ENCODE assay signal across 14 cellular contexts in the genomic region with DNA sequence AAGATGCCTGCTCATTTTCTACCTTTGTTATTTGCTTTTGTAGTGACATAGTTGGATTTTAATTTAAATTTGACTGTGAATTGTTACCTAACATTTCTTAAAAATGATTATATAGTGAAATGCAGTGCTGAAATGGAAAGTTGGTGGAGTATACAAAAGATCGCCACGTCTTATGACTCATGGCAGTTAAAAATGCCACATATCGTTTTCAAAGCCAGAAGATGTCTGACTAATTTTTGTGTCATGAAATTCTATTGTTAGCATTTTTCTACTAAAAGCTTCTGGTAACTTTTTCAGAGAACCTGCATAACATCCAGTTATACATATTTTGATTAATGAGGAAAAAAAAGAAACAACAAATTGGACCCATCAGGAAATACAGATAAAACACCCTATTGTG. TPM values are rescaled to one million over a fixed set of nuclear protein-coding genes. Genes with fewer than 3 reads are reported as not detected.
DNase-seq lines count a peak whose midpoint lies in the region; ATAC-seq, FAIRE-seq and TF ChIP-seq lines count a peak whose summit lies in the region.
"Had no signal": no experiment of that assay in that cellular context is flagged by ENCODE, and none has a peak within 500 bp of the region (broad histone marks: within the 10 kb centered on the region; RNA-seq: fewer than 3 reads in every experiment).

No MANE protein-coding gene starts in this region.

- H3K27me3 ChIP-seq in astrocyte (ENCODE audit: insufficient read depth, low read length) (no peaks in the 10 kb centered on the region), keratinocyte (ENCODE audit: control insufficient read depth, extremely low read depth, insufficient read depth, low read length) (no peaks in the 10 kb centered on the region), HepG2 (ENCODE audit: control insufficient read depth in 1 of 2, insufficient read depth in 2 of 2, low read length in 2 of 2) (no peaks in the 10 kb centered on the region)
- H3K27me3 ChIP-seq: pancreas, upper lobe of right lung had no signal

- H3K9me3 Mint-ChIP-seq in astrocyte (ENCODE audit: unreplicated experiment) = no peaks in the 10 kb centered on the region

- H3K4me3 ChIP-seq in AG10803 (ENCODE audit: low read length) = no peak overlapping the region
- no peak overlapping the region for H3K4me3 ChIP-seq in astrocyte (ENCODE audit: insufficient read depth, low read depth, low read length)
- no peak overlapping the region for H3K4me3 ChIP-seq in keratinocyte (ENCODE audit: control insufficient read depth in 2 of 3, extremely low read depth in 1 of 3, insufficient read depth in 2 of 3, low read depth in 1 of 3, low read length in 3 of 3)
- H3K4me3 ChIP-seq in HepG2 (replicated peaks in 1 of 3; ENCODE audit: insufficient read depth in 1 of 3, low read depth in 2 of 3, low read length in 3 of 3) = no peak overlapping the region
- H3K4me3 ChIP-seq: pancreas, upper lobe of right lung had no signal

- no peak for TF ChIP-seq RAD21 in HepG2 (CRISPR knock-in tag; IDR thresholded peaks at IDR 0.05)

- peaks cover 14% of the 10 kb centered on the region for H3K4me1 Mint-ChIP-seq in astrocyte (ENCODE audit: low read depth, unreplicated experiment)

- H4K20me1 ChIP-seq in astrocyte (ENCODE audit: insufficient read depth, low read length) (peaks cover 74% of the 10 kb centered on the region), keratinocyte (ENCODE audit: control insufficient read depth, extremely low read depth, insufficient read depth, low read length) (peaks cover 11% of the 10 kb centered on the region), HepG2 (ENCODE audit: insufficient read depth, low read length) (peaks cover 10% of the 10 kb centered on the region)

- no peak overlapping the region for H2AFZ ChIP-seq in astrocyte (ENCODE audit: low read depth, low read length)
- no peak overlapping the region for H2AFZ ChIP-seq in keratinocyte (ENCODE audit: control insufficient read depth, low read length)
- H2AFZ ChIP-seq in HepG2 (ENCODE audit: low read length) = no peak overlapping the region

- FAIRE-seq in astrocyte (lab: Jason Lieb, UNC) (peak; percentile 76), keratinocyte (lab: Jason Lieb, UNC) (peak; percentile 76), HepG2 (lab: Jason Lieb, UNC) (no peak)
- FAIRE-seq: pancreas had no signal

- no peak for TF ChIP-seq EP300 in HepG2 (IDR thresholded peaks at IDR 0.05; ENCODE audit: low read depth in 2 of 2, low read length in 2 of 2)
- TF ChIP-seq EP300 in HepG2 (CRISPR knock-in tag; IDR thresholded peaks at IDR 0.05; ENCODE audit: borderline replicate concordance) = no peak

- POLR2A ChIA-PET in HepG2 (lab: Yijun Ruan, JAX) = no interaction called here

- H3K4me2 ChIP-seq in astrocyte (ENCODE audit: low read length) (peak overlapping the region; percentile 76), keratinocyte (ENCODE audit: control insufficient read depth, extremely low read depth, insufficient read depth, low read depth, low read length) (peak overlapping the region; percentile 59), HepG2 (ENCODE audit: low read depth, low read length) (no peak overlapping the region)

- H3K4me1 ChIP-seq in astrocyte (ENCODE audit: insufficient read depth, low read length) (peaks cover 16% of the 10 kb centered on the region), keratinocyte (ENCODE audit: control insufficient read depth, extremely low read depth, insufficient read depth, low read length) (peaks cover 37% of the 10 kb centered on the region), HepG2 (ENCODE audit: insufficient read depth, low read length) (peaks cover 23% of the 10 kb centered on the region)
- H3K4me1 ChIP-seq: upper lobe of right lung had no signal

- intact Hi-C loops in HepG2 (cut with micrococcal nuclease; ENCODE audit: unreplicated experiment) = no loop called here

- H3K36me3 Mint-ChIP-seq in astrocyte (ENCODE audit: low read depth, unreplicated experiment) = no peaks in the 10 kb centered on the region

- no TSS peak for BruUV-seq in HepG2 (replicated peaks; lab: Mats Ljungman, UMichigan)

- no peaks in the 10 kb centered on the region for H3K27me3 Mint-ChIP-seq in astrocyte (ENCODE audit: low read depth, unreplicated experiment)

- DNase-seq in AG10803 (ENCODE audit: low read depth) = peak; percentile 71
- DNase-seq in HS-5 (ENCODE audit: low read depth) = peak; percentile 60
- peak; percentile 82 for DNase-seq in astrocyte (ENCODE audit: low read depth)
- DNase-seq in keratinocyte (ENCODE audit: low read depth, low spot score) = no peak
- DNase-seq in NCI-H146 treated with DMSO at 0.1 percent for 48 hours (lab: John Stamatoyannopoulos, UW; ENCODE audit: unreplicated experiment) = no peak
- DNase-seq in HepG2 (ENCODE audit: low spot score) = no peak
- DNase-seq: DMS153; effector CD8-positive, alpha-beta T cell; islet precursor cell; NCI-H187; pancreas; upper lobe of right lung had no signal

- TF ChIP-seq CTCF in AG10803 (conservative IDR thresholded peaks at IDR 0.05; ENCODE audit: low read length) = no peak
- no peak for TF ChIP-seq CTCF in astrocyte (IDR thresholded peaks at IDR 0.05; ENCODE audit: insufficient read depth, low read depth, low read length)
- no peak for TF ChIP-seq CTCF in keratinocyte (optimal IDR thresholded peaks at IDR 0.05 in 1 of 3, IDR thresholded peaks at IDR 0.05 in 1 of 3, conservative IDR thresholded peaks at IDR 0.05 in 1 of 3; ENCODE audit: extremely low read depth in 1 of 3, insufficient read depth in 2 of 3, low read length in 3 of 3)
- no peak for TF ChIP-seq CTCF in HepG2 (CRISPR knock-in tag; IDR thresholded peaks at IDR 0.05)

- ATAC-seq in HepG2 (no peak), HG03460 (IDR thresholded peaks at IDR 0.05; ENCODE audit: unreplicated experiment) (no peak), HG03457 (IDR thresholded peaks at IDR 0.05; ENCODE audit: unreplicated experiment) (no peak)
- ATAC-seq: pancreas, upper lobe of right lung had no signal

- dilution Hi-C loops in keratinocyte (cut with MboI; ENCODE audit: extremely low pct_ligation_motif_present, low sequenced_read_pairs) = no loop called here

- CTCF ChIA-PET in HepG2 (lab: Yijun Ruan, JAX; ENCODE audit: low intra/inter-chr PET ratio, low total read pairs) = no interaction called here

- H3K27ac Mint-ChIP-seq in astrocyte (ENCODE audit: unreplicated experiment) = no peak overlapping the region

- TF ChIP-seq POLR2A in HepG2 (IDR thresholded peaks at IDR 0.05; ENCODE audit: insufficient read depth in 1 of 2, low read depth in 2 of 2, low read length in 2 of 2) = no peak

- peaks cover 3% of the 10 kb centered on the region for H3K9me1 ChIP-seq in keratinocyte (ENCODE audit: control insufficient read depth, extremely low read depth, insufficient read depth, low read length)

- no peaks in the 10 kb centered on the region for H3K9me3 ChIP-seq in astrocyte (ENCODE audit: insufficient read depth, low read depth, low read length)
- no peaks in the 10 kb centered on the region for H3K9me3 ChIP-seq in keratinocyte (ENCODE audit: control insufficient read depth, low read depth, low read length)
- no peaks in the 10 kb centered on the region for H3K9me3 ChIP-seq in HepG2 (ENCODE audit: low read length)
- H3K9me3 ChIP-seq: pancreas, upper lobe of right lung had no signal

- H3K9ac ChIP-seq in astrocyte (ENCODE audit: low read length) (peak overlapping the region; percentile 25), keratinocyte (ENCODE audit: control insufficient read depth, extremely low read depth, insufficient read depth, low read length) (no peak overlapping the region), HepG2 (ENCODE audit: insufficient read depth, low read depth, low read length) (no peak overlapping the region)

- H3K4me3 Mint-ChIP-seq in astrocyte (ENCODE audit: unreplicated experiment) = no peak overlapping the region

- H3K27ac ChIP-seq in astrocyte (ENCODE audit: low read depth, low read length) = peak overlapping the region; percentile 59
- no peak overlapping the region for H3K27ac ChIP-seq in keratinocyte (ENCODE audit: control insufficient read depth, insufficient read depth, low read length)
- no peak overlapping the region for H3K27ac ChIP-seq in HepG2 (ENCODE audit: extremely low read length, insufficient read depth, low read length)
- H3K27ac ChIP-seq: pancreas, upper lobe of right lung had no signal

- H3K36me3 ChIP-seq in astrocyte (ENCODE audit: insufficient read depth, low read length) (no peaks in the 10 kb centered on the region), keratinocyte (ENCODE audit: control insufficient read depth in 2 of 2, extremely low read depth in 1 of 2, insufficient read depth in 2 of 2, low read length in 2 of 2) (no peaks in the 10 kb centered on the region), HepG2 (replicated peaks in 1 of 2; ENCODE audit: control insufficient read depth in 1 of 2, insufficient read depth in 2 of 2, low read length in 2 of 2) (no peaks in the 10 kb centered on the region)
- H3K36me3 ChIP-seq: pancreas, upper lobe of right lung had no signal

- H3K79me2 ChIP-seq in astrocyte (ENCODE audit: insufficient read depth, low read length) = peaks cover 84% of the 10 kb centered on the region
- peaks cover 66% of the 10 kb centered on the region for H3K79me2 ChIP-seq in keratinocyte (ENCODE audit: control insufficient read depth, insufficient read depth, low read length)
- H3K79me2 ChIP-seq in HepG2 (ENCODE audit: insufficient read depth, low read length) = peaks cover 89% of the 10 kb centered on the region

- in situ Hi-C loops in HepG2 (cut with HindIII; ENCODE audit: extremely low pct_ligation_motif_present, low pct_unique_long_range_greater_than_20kb) = no loop called here

- WGBS in HepG2 (ENCODE audit: low lambda C conversion rate) = 94% methylated on average over 3 of the region's 3 CpGs

RNA-seq across cellular contexts. Expression of a gene that starts 20.6 kb away (rescaled TPM):
- 37.5 and 42.5 TPM in 2 replicates for total RNA-seq in astrocyte
- polyA plus RNA-seq in keratinocyte = 27.7 to 37.3 TPM (median 28.7 TPM) in 3 replicates
- polyA plus RNA-seq in keratinocyte (2011; ENCODE audit: low read depth) = 107 TPM
- polyA plus RNA-seq in keratinocyte (2011; cell fraction: cytosol; rRNA removed) = 20.5 and 41.7 TPM in 2 replicates
- 25.1 and 27.6 TPM in 2 replicates for polyA plus RNA-seq in keratinocyte (2011; cell fraction: nucleus; rRNA removed)
- 23.8 and 24.2 TPM in 2 replicates for polyA plus RNA-seq in keratinocyte (2012; ENCODE audit: low replicate concordance)
- 9.7 to 56.5 TPM (median 36.9 TPM) in 3 replicates for polyA minus RNA-seq in keratinocyte
- 28.8 TPM for polyA minus RNA-seq in keratinocyte (2011; cell fraction: cytosol; rRNA and poly(A)+ RNA removed)
- 24.4 and 44.0 TPM in 2 replicates for polyA minus RNA-seq in keratinocyte (2011; cell fraction: nucleus; rRNA and poly(A)+ RNA removed)
- 35.6 and 53.7 TPM in 2 replicates for total RNA-seq in HepG2 (2016; rRNA removed; fragmentation: Illumina TruSeq; extraction: Trizol)
- total RNA-seq in HepG2 (2016; cell fraction: cytosol; rRNA removed; fragmentation: Illumina TruSeq; extraction: Trizol; ENCODE audit: low read depth) = 147 and 173 TPM in 2 replicates
- total RNA-seq in HepG2 (2016; cell fraction: insoluble cytoplasmic fraction; rRNA removed; fragmentation: Illumina TruSeq; extraction: Trizol) = 35.5 and 51.0 TPM in 2 replicates
- 57.5 and 61.4 TPM in 2 replicates for total RNA-seq in HepG2 (2016; cell fraction: membrane; rRNA removed; fragmentation: Illumina TruSeq; extraction: Trizol)
- 26.1 and 28.8 TPM in 2 replicates for total RNA-seq in HepG2 (2016; cell fraction: nucleus; rRNA removed; fragmentation: Illumina TruSeq; extraction: Trizol)
- polyA plus RNA-seq in HepG2 (2011; rRNA removed) = 18.0 and 21.5 TPM in 2 replicates
- 10.5 and 17.3 TPM in 2 replicates for polyA plus RNA-seq in HepG2 (2011; cell fraction: cytosol; rRNA removed)
- polyA plus RNA-seq in HepG2 (2011; cell fraction: nucleus; rRNA removed) = 7.9 and 9.3 TPM in 2 replicates
- 20.3 and 22.8 TPM in 2 replicates for polyA plus RNA-seq in HepG2 (2012)
- polyA plus RNA-seq in HepG2 (2016; cell fraction: cytosol; fragmentation: Illumina TruSeq; extraction: Trizol; ENCODE audit: low read depth) = 12.0 and 12.2 TPM in 2 replicates
- 43.6 and 47.5 TPM in 2 replicates for polyA plus RNA-seq in HepG2 (2016; cell fraction: insoluble cytoplasmic fraction; fragmentation: Illumina TruSeq; extraction: Trizol; ENCODE audit: low read depth)
- 25.8 and 28.1 TPM in 2 replicates for polyA plus RNA-seq in HepG2 (2016; cell fraction: membrane; fragmentation: Illumina TruSeq; extraction: Trizol; ENCODE audit: low read depth)
- polyA plus RNA-seq in HepG2 (2016; cell fraction: nucleus; fragmentation: Illumina TruSeq; extraction: Trizol; ENCODE audit: insufficient read depth, low read depth) = 23.8 and 24.0 TPM in 2 replicates
- polyA minus RNA-seq in HepG2 (2011; rRNA and poly(A)+ RNA removed; ENCODE audit: low replicate concordance) = 12.4 and 19.3 TPM in 2 replicates
- 21.5 and 27.7 TPM in 2 replicates for polyA minus RNA-seq in HepG2 (2011; cell fraction: cytosol; rRNA and poly(A)+ RNA removed)
- polyA minus RNA-seq in HepG2 (2011; cell fraction: nucleus; rRNA and poly(A)+ RNA removed) = 34.8 and 42.8 TPM in 2 replicates

RNA-seq across cellular contexts. Expression of a gene that starts 44.0 kb away (rescaled TPM):
- 8.3 and 9.9 TPM in 2 replicates for total RNA-seq in astrocyte
- 6.3 to 8.4 TPM (median 7.7 TPM) in 3 replicates for polyA plus RNA-seq in keratinocyte
- 3.3 TPM for polyA plus RNA-seq in keratinocyte (2011; ENCODE audit: low read depth)
- 3.4 and 5.6 TPM in 2 replicates for polyA plus RNA-seq in keratinocyte (2011; cell fraction: cytosol; rRNA removed)
- polyA plus RNA-seq in keratinocyte (2011; cell fraction: nucleus; rRNA removed) = 13.7 TPM in 2 replicates
- 4.7 and 6.9 TPM in 2 replicates for polyA plus RNA-seq in keratinocyte (2012; ENCODE audit: low replicate concordance)
- 3.6 to 6.8 TPM (median 6.5 TPM) in 3 replicates for polyA minus RNA-seq in keratinocyte
- polyA minus RNA-seq in keratinocyte (2011; cell fraction: cytosol; rRNA and poly(A)+ RNA removed) = 4.2 TPM
- 5.3 and 9.8 TPM in 2 replicates for polyA minus RNA-seq in keratinocyte (2011; cell fraction: nucleus; rRNA and poly(A)+ RNA removed)
- total RNA-seq in HepG2 (2016; rRNA removed; fragmentation: Illumina TruSeq; extraction: Trizol) = 5.4 and 6.7 TPM in 2 replicates
- total RNA-seq in HepG2 (2016; cell fraction: cytosol; rRNA removed; fragmentation: Illumina TruSeq; extraction: Trizol; ENCODE audit: low read depth) = 1.1 and 1.6 TPM in 2 replicates
- 5.9 and 6.1 TPM in 2 replicates for total RNA-seq in HepG2 (2016; cell fraction: insoluble cytoplasmic fraction; rRNA removed; fragmentation: Illumina TruSeq; extraction: Trizol)
- 3.9 and 4.0 TPM in 2 replicates for total RNA-seq in HepG2 (2016; cell fraction: membrane; rRNA removed; fragmentation: Illumina TruSeq; extraction: Trizol)
- 5.6 and 7.6 TPM in 2 replicates for total RNA-seq in HepG2 (2016; cell fraction: nucleus; rRNA removed; fragmentation: Illumina TruSeq; extraction: Trizol)
- polyA plus RNA-seq in HepG2 (2011; rRNA removed) = 2.4 and 2.8 TPM in 2 replicates
- polyA plus RNA-seq in HepG2 (2011; cell fraction: cytosol; rRNA removed) = 1.1 and 1.6 TPM in 2 replicates
- 3.0 and 3.6 TPM in 2 replicates for polyA plus RNA-seq in HepG2 (2011; cell fraction: nucleus; rRNA removed)
- 2.3 and 2.4 TPM in 2 replicates for polyA plus RNA-seq in HepG2 (2012)
- 0.37 and 0.53 TPM in 2 replicates for polyA plus RNA-seq in HepG2 (2016; cell fraction: cytosol; fragmentation: Illumina TruSeq; extraction: Trizol; ENCODE audit: low read depth)
- polyA plus RNA-seq in HepG2 (2016; cell fraction: insoluble cytoplasmic fraction; fragmentation: Illumina TruSeq; extraction: Trizol; ENCODE audit: low read depth) = 4.1 and 4.2 TPM in 2 replicates
- 1.0 and 1.3 TPM in 2 replicates for polyA plus RNA-seq in HepG2 (2016; cell fraction: membrane; fragmentation: Illumina TruSeq; extraction: Trizol; ENCODE audit: low read depth)
- 9.7 and 10.7 TPM in 2 replicates for polyA plus RNA-seq in HepG2 (2016; cell fraction: nucleus; fragmentation: Illumina TruSeq; extraction: Trizol; ENCODE audit: insufficient read depth, low read depth)
- polyA minus RNA-seq in HepG2 (2011; rRNA and poly(A)+ RNA removed; ENCODE audit: low replicate concordance) = 1.5 and 4.7 TPM in 2 replicates
- polyA minus RNA-seq in HepG2 (2011; cell fraction: cytosol; rRNA and poly(A)+ RNA removed) = 1.7 and 1.9 TPM in 2 replicates
- 3.3 and 3.9 TPM in 2 replicates for polyA minus RNA-seq in HepG2 (2011; cell fraction: nucleus; rRNA and poly(A)+ RNA removed)

Comparison
In these comparisons a context has a peak if more than half of its experiments do, and no peak if none do; other contexts are left out.
1. DNase-seq: peak in AG10803 (single experiment), HS-5 (single experiment) and astrocyte (single experiment); none in keratinocyte (single experiment), NCI-H146 treated with DMSO at 0.1 percent for 48 hours (single experiment) and HepG2 (single experiment).